Comparison of ENCODE assay signal across 24 cellular contexts in genomic region chr2:42139141-42139540, GRCh38. TPM values are rescaled to one million over a fixed set of nuclear protein-coding genes. Genes with fewer than 3 reads are reported as not detected.
DNase-seq lines count a peak whose midpoint lies in the region; ATAC-seq, FAIRE-seq and TF ChIP-seq lines count a peak whose summit lies in the region.
"Had no signal": no experiment of that assay in that cellular context is flagged by ENCODE, and none has a peak within 500 bp of the region (broad histone marks: within the 10 kb centered on the region; RNA-seq: fewer than 3 reads in every experiment).

No MANE protein-coding gene starts in this region.

- H3K4me3 ChIP-seq in CD8-positive, alpha-beta memory T cell (ENCODE audit: low read length): no peak overlapping the region
- H3K4me3 ChIP-seq in Panc1 (ENCODE audit: low read depth in 2 of 2, low read length in 2 of 2) (no peak overlapping the region), esophagus muscularis mucosa (no peak overlapping the region), suprapubic skin (no peak overlapping the region)
- H3K4me3 ChIP-seq: hepatocyte, MG63, SJSA1, tibial artery had no signal

- no peaks in the 10 kb centered on the region for H3K9me3 Mint-ChIP-seq in CD8-positive, alpha-beta memory T cell
- H3K9me3 Mint-ChIP-seq: activated CD4-positive, alpha-beta memory T cell treated with anti-CD3 and anti-CD28 coated beads, Interleukin-2, amount 10 ng/mL, durations not matched to agents 7 days and 5 days; activated naive CD4-positive, alpha-beta T cell treated with anti-CD3 and anti-CD28 coated beads, Interleukin-2, amount 50 U/mL, for 24 hours; activated T-cell treated with anti-CD3 and anti-CD28 coated beads, Interleukin-2, amount 50 U/mL, for 72 hours; neural crest cell; T-helper 2 cell treated with Interferon-gamma antibody and Interleukin-4, amounts not matched to agents 5 μg/mL and 100 μg/mL, for 36 hours; WTC11 had no signal

- no peaks in the 10 kb centered on the region for H3K9me3 ChIP-seq in CD8-positive, alpha-beta memory T cell (ENCODE audit: low read length)
- no peaks in the 10 kb centered on the region for H3K9me3 ChIP-seq in Panc1 (ENCODE audit: control insufficient read depth, insufficient read depth, low read depth, low read length)
- H3K9me3 ChIP-seq in esophagus muscularis mucosa: no peaks in the 10 kb centered on the region
- no peaks in the 10 kb centered on the region for H3K9me3 ChIP-seq in suprapubic skin
- H3K9me3 ChIP-seq: BE2C, MG63, SJSA1, tibial artery had no signal

- ATAC-seq in Panc1: no peak
- no peak for ATAC-seq in GM19467 (IDR thresholded peaks at IDR 0.05; ENCODE audit: unreplicated experiment)
- ATAC-seq: activated T-cell treated with anti-CD3 and anti-CD28 coated beads, Interleukin-2, amount 50 U/mL, for 72 hours; WTC11 had no signal

- H3K4me3 Mint-ChIP-seq in CD8-positive, alpha-beta memory T cell: no peak overlapping the region
- H3K4me3 Mint-ChIP-seq: activated CD4-positive, alpha-beta memory T cell treated with anti-CD3 and anti-CD28 coated beads, Interleukin-2, amount 10 ng/mL, durations not matched to agents 7 days and 5 days; activated naive CD4-positive, alpha-beta T cell treated with anti-CD3 and anti-CD28 coated beads, Interleukin-2, amount 50 U/mL, for 24 hours; activated T-cell treated with anti-CD3 and anti-CD28 coated beads, Interleukin-2, amount 50 U/mL, for 72 hours; neural crest cell; T-helper 2 cell treated with Interferon-gamma antibody and Interleukin-4, amounts not matched to agents 5 μg/mL and 100 μg/mL, for 36 hours; WTC11 had no signal

- H3K27ac Mint-ChIP-seq in CD8-positive, alpha-beta memory T cell: peak overlapping the region in 5 of 8 donors; percentile 20 to 58 (median 49)
- H3K27ac Mint-ChIP-seq: activated CD4-positive, alpha-beta memory T cell treated with anti-CD3 and anti-CD28 coated beads, Interleukin-2, amount 10 ng/mL, durations not matched to agents 7 days and 5 days; T-helper 2 cell treated with Interferon-gamma antibody and Interleukin-4, amounts not matched to agents 5 μg/mL and 100 μg/mL, for 36 hours had no signal

- intact Hi-C loops in Panc1 (cut with micrococcal nuclease; ENCODE audit: unreplicated experiment): no loop called here
- intact Hi-C loops in esophagus muscularis mucosa (cut with DNase I): no loop called here

- POLR2A ChIA-PET in CD8-positive, alpha-beta memory T cell (lab: Charles Lee): interaction anchor here (0.8 kb wide), 1 partner anchor 11 kb away, joined by 7 read pairs; no protein-coding TSS in a partner anchor
- POLR2A ChIA-PET in Panc1 (lab: Charles Lee): interaction anchor here (0.7 kb wide), 1 partner anchor 94 kb away, joined by 4 read pairs; no protein-coding TSS in a partner anchor

- no peaks in the 10 kb centered on the region for H3K36me3 Mint-ChIP-seq in CD8-positive, alpha-beta memory T cell
- H3K36me3 Mint-ChIP-seq: activated naive CD4-positive, alpha-beta T cell treated with anti-CD3 and anti-CD28 coated beads, Interleukin-2, amount 50 U/mL, for 24 hours; WTC11 had no signal

- DNase-seq in CD8-positive, alpha-beta memory T cell: no peak
- DNase-seq in Panc1 (ENCODE audit: low read depth, low spot score) (no peak), esophagus muscularis mucosa (ENCODE audit: extremely low spot score) (peak; percentile 62), putamen (ENCODE audit: low spot score) (peak; percentile 32), suprapubic skin (ENCODE audit: low spot score in 2 of 2) (no peak), urothelium cell line (ENCODE audit: low spot score) (no peak)
- DNase-seq: activated CD4-positive, alpha-beta memory T cell treated with anti-CD3 and anti-CD28 coated beads, Interleukin-2, amount 10 ng/mL, durations not matched to agents 7 days and 5 days; activated T-cell treated with anti-CD3 and anti-CD28 coated beads, Interleukin-2, amount 50 U/mL, for 72 hours; BE2C; cortex of kidney; NCI-H1436 treated with DMSO at 0.1 percent for 48 hours; NCI-H69; stimulated activated CD4-positive, alpha-beta T cell treated with anti-CD3 and anti-CD28 coated beads, Interleukin-15, amount 100 ng/mL, for 24 hours had no signal

- TF ChIP-seq POLR2A in esophagus muscularis mucosa (IDR thresholded peaks at IDR 0.05; ENCODE audit: low read depth) (no peak), suprapubic skin (IDR thresholded peaks at IDR 0.05) (no peak)

- BruUV-seq in Panc1 (replicated peaks; lab: Mats Ljungman, UMichigan): no TSS peak

- in situ Hi-C loops in Panc1 (cut with HindIII; ENCODE audit: low pct_unique_long_range_greater_than_20kb, low sequenced_read_pairs): no loop called here

- TF ChIP-seq EP300 in esophagus muscularis mucosa (IDR thresholded peaks at IDR 0.05) (no peak), suprapubic skin (IDR thresholded peaks at IDR 0.05) (no peak)

- no peaks in the 10 kb centered on the region for H3K27me3 Mint-ChIP-seq in CD8-positive, alpha-beta memory T cell
- H3K27me3 Mint-ChIP-seq: activated CD4-positive, alpha-beta memory T cell treated with anti-CD3 and anti-CD28 coated beads, Interleukin-2, amount 10 ng/mL, durations not matched to agents 7 days and 5 days; activated naive CD4-positive, alpha-beta T cell treated with anti-CD3 and anti-CD28 coated beads, Interleukin-2, amount 50 U/mL, for 24 hours had no signal

- H3K4me1 Mint-ChIP-seq in CD8-positive, alpha-beta memory T cell: peaks cover 52 to 71% (median 71%) of the 10 kb centered on the region in 3 donors

- no peaks in the 10 kb centered on the region for H3K27me3 ChIP-seq in CD8-positive, alpha-beta memory T cell (ENCODE audit: insufficient read depth, low read length, poor library complexity, severe bottlenecking)
- no peaks in the 10 kb centered on the region for H3K27me3 ChIP-seq in Panc1 (ENCODE audit: control insufficient read depth, insufficient read depth, low read length)
- no peaks in the 10 kb centered on the region for H3K27me3 ChIP-seq in esophagus muscularis mucosa
- H3K27me3 ChIP-seq in suprapubic skin: no peaks in the 10 kb centered on the region
- H3K27me3 ChIP-seq: BE2C, hepatocyte, MG63, SJSA1, tibial artery had no signal

- 33% methylated on average over 3 of the region's 3 CpGs for WGBS in esophagus muscularis mucosa
- 43% methylated on average over 3 of the region's 3 CpGs for WGBS in suprapubic skin

- peaks cover 51% of the 10 kb centered on the region for H3K4me1 ChIP-seq in CD8-positive, alpha-beta memory T cell (ENCODE audit: insufficient read depth, low read length)
- H3K4me1 ChIP-seq in Panc1 (ENCODE audit: control insufficient read depth, insufficient read depth, low read length): peaks cover 86% of the 10 kb centered on the region
- H3K4me1 ChIP-seq in esophagus muscularis mucosa: peaks cover 46 to 68% (median 59%) of the 10 kb centered on the region in 4 donors
- H3K4me1 ChIP-seq in suprapubic skin: peaks cover 56% of the 10 kb centered on the region

- CTCF ChIA-PET in CD8-positive, alpha-beta memory T cell (lab: Charles Lee): no interaction called here
- CTCF ChIA-PET in Panc1 (lab: Charles Lee): interaction anchor here (0.6 to 0.7 kb wide), 2 partner anchors 28 to 145 kb away, joined by 4 to 9 read pairs; no protein-coding TSS in a partner anchor

- TF ChIP-seq CTCF in Panc1 (IDR thresholded peaks at IDR 0.05): no peak
- TF ChIP-seq CTCF in esophagus muscularis mucosa (IDR thresholded peaks at IDR 0.05): no peak
- TF ChIP-seq CTCF in suprapubic skin (IDR thresholded peaks at IDR 0.05): no peak

- no peak for FAIRE-seq in urothelium cell line (lab: Jason Lieb, UNC)
- FAIRE-seq: D721Med, islet of Langerhans had no signal

- H3K27ac ChIP-seq in CD8-positive, alpha-beta memory T cell (ENCODE audit: low read depth, low read length): no peak overlapping the region
- peak overlapping the region; percentile 99 for H3K27ac ChIP-seq in Panc1 (ENCODE audit: low read length)
- H3K27ac ChIP-seq in esophagus muscularis mucosa (replicated peaks in 1 of 4): peak overlapping the region; percentile 14 to 54 (median 49)
- no peak overlapping the region for H3K27ac ChIP-seq in suprapubic skin
- H3K27ac ChIP-seq: hepatocyte, SJSA1 had no signal

- no peaks in the 10 kb centered on the region for H3K36me3 ChIP-seq in CD8-positive, alpha-beta memory T cell (ENCODE audit: insufficient read depth, low read length)
- H3K36me3 ChIP-seq in Panc1 (ENCODE audit: control insufficient read depth, insufficient read depth, low read length): no peaks in the 10 kb centered on the region
- no peaks in the 10 kb centered on the region for H3K36me3 ChIP-seq in esophagus muscularis mucosa
- no peaks in the 10 kb centered on the region for H3K36me3 ChIP-seq in suprapubic skin
- H3K36me3 ChIP-seq: BE2C, MG63, SJSA1, tibial artery had no signal

RNA-seq across cellular contexts. Expression of gene EML4, which starts 30.0 kb away (rescaled TPM):
- 10 to 100 TPM; 58.0 to 61.5 TPM for total RNA-seq in CD8-positive, alpha-beta memory T cell
- polyA plus RNA-seq in CD8-positive, alpha-beta memory T cell: 70.8 TPM
- 107 TPM for total RNA-seq in Panc1 (2021; ENCODE audit: unreplicated experiment)
- polyA plus RNA-seq in Panc1 (2012; ENCODE audit: insufficient read length): 47.3 TPM
- total RNA-seq in esophagus muscularis mucosa: 10 to 100 TPM; 14.5 to 23.2 (median 17.8) TPM
- 10 to 100 TPM; 38.9 to 67.1 (median 43.3) TPM for total RNA-seq in suprapubic skin

Comparison
In these comparisons a context has a peak if more than half of its experiments do, and no peak if none do; other contexts are left out.
1. DNase-seq: peak in esophagus muscularis mucosa (single experiment) and putamen (single experiment); none in CD8-positive, alpha-beta memory T cell (0 of 5), Panc1 (single experiment), suprapubic skin (0 of 2) and urothelium cell line (single experiment).
2. H3K27ac ChIP-seq: peak in Panc1 (single experiment) and esophagus muscularis mucosa (4 of 4); none in CD8-positive, alpha-beta memory T cell (single experiment) and suprapubic skin (single experiment).